In the genomic region with DNA sequence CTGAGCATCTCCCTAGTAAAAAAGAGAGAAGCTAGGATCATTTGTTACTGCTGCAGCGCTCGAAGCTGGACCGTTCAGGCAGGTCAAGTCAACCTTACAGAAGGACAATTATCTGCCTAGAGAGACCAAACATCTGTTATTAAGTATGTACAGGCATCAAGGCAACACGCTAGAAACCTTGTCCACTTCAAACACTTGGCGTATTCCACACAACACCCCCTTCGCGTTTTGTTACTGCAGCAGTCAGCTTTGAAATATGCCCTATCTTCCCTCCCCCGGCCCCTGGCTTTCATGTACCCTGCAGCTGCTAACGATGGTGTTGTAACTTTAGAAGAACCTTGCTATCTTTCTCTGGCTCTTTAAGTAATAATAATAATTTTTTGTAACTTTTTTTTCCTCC, we compare ENCODE assay signal across 27 cellular contexts.
"Had no signal": no experiment of that assay in that cellular context is flagged by ENCODE, and none has a peak within 500 bp of the region (broad histone marks: within the 10 kb centered on the region; RNA-seq: fewer than 3 reads in every experiment).

No MANE protein-coding gene starts in this region.

- H3K4me1 Mint-ChIP-seq: activated CD4-positive, alpha-beta memory T cell treated with anti-CD3 and anti-CD28 coated beads, Interleukin-2, amount 10 ng/mL, durations not matched to agents 7 days and 5 days; activated CD4-positive, alpha-beta T cell treated with anti-CD3 and anti-CD28 coated beads, Interleukin-2, amount 10 ng/mL, durations not matched to agents 7 days and 5 days; activated T-helper 17 cell treated with anti-CD3 and anti-CD28 coated beads, Interleukin-2, amount 50 U/mL, for 72 hours had no signal

- H3K4me1 ChIP-seq: Peyer's patch, SJCRH30 had no signal

- H3K27me3 Mint-ChIP-seq: activated CD4-positive, alpha-beta memory T cell treated with anti-CD3 and anti-CD28 coated beads, Interleukin-2, amount 10 ng/mL, durations not matched to agents 7 days and 5 days; activated CD4-positive, alpha-beta T cell treated with anti-CD3 and anti-CD28 coated beads, Interleukin-2, amount 10 ng/mL, durations not matched to agents 7 days and 5 days; activated T-helper 17 cell treated with anti-CD3 and anti-CD28 coated beads, Interleukin-2, amount 50 U/mL, for 72 hours had no signal

- H3K36me3 ChIP-seq: Peyer's patch, SJCRH30 had no signal

- H3K4me3 Mint-ChIP-seq: activated CD4-positive, alpha-beta memory T cell treated with anti-CD3 and anti-CD28 coated beads, Interleukin-2, amount 10 ng/mL, durations not matched to agents 7 days and 5 days; activated CD4-positive, alpha-beta T cell treated with anti-CD3 and anti-CD28 coated beads, Interleukin-2, amount 10 ng/mL, durations not matched to agents 7 days and 5 days; activated naive CD4-positive, alpha-beta T cell treated with anti-CD3 and anti-CD28 coated beads for 36 hours; activated naive CD8-positive, alpha-beta T cell; activated T-helper 17 cell treated with anti-CD3 and anti-CD28 coated beads, Interleukin-2, amount 50 U/mL, for 72 hours; brain had no signal

- DNase-seq: activated CD4-positive, alpha-beta memory T cell treated with anti-CD3 and anti-CD28 coated beads, Interleukin-2, amount 10 ng/mL, durations not matched to agents 7 days and 5 days; activated CD4-positive, alpha-beta T cell treated with anti-CD3 and anti-CD28 coated beads, Interleukin-2, amount 10 ng/mL, durations not matched to agents 7 days and 5 days; activated CD4-positive, CD25-positive, alpha-beta regulatory T cell; activated gamma-delta T cell; activated naive CD4-positive, alpha-beta T cell treated with anti-CD3 and anti-CD28 coated beads for 36 hours; activated T-cell treated with anti-CD3 and anti-CD28 coated beads for 4 hours; activated T-cell treated with anti-CD3 and anti-CD28 coated beads, Interleukin-2, amount 50 U/mL, for 48 hours; amygdala; Karpas-422; MM.1S; NCI-H1105 treated with DMSO at 0.1 percent for 48 hours; NCI-H1436 treated with DMSO at 0.1 percent for 48 hours; NCI-H187; NCI-H2171; NCI-H345; NCI-H524; Peyer's patch; Right ventricle myocardium superior; SJCRH30; SK-N-SH; T-helper 1 cell had no signal

- H3K27ac ChIP-seq: Peyer's patch, RWPE1, SJCRH30, VCaP had no signal

- H3K36me3 Mint-ChIP-seq: activated naive CD8-positive, alpha-beta T cell; brain had no signal

- H3K27ac Mint-ChIP-seq: activated CD4-positive, alpha-beta memory T cell treated with anti-CD3 and anti-CD28 coated beads, Interleukin-2, amount 10 ng/mL, durations not matched to agents 7 days and 5 days; activated CD4-positive, alpha-beta T cell treated with anti-CD3 and anti-CD28 coated beads, Interleukin-2, amount 10 ng/mL, durations not matched to agents 7 days and 5 days; activated naive CD4-positive, alpha-beta T cell treated with anti-CD3 and anti-CD28 coated beads for 36 hours; activated naive CD8-positive, alpha-beta T cell; activated T-helper 17 cell treated with anti-CD3 and anti-CD28 coated beads, Interleukin-2, amount 50 U/mL, for 72 hours; brain had no signal

- H3K4me2 ChIP-seq: SK-N-SH had no signal

- H3K27me3 ChIP-seq: Peyer's patch, SJCRH30 had no signal

- H3K9ac ChIP-seq: SK-N-SH had no signal

- H3K9me3 ChIP-seq: Peyer's patch, SJCRH30, SK-N-SH had no signal

- H3K4me3 ChIP-seq: K562, Peyer's patch, SJCRH30 had no signal

- ATAC-seq: activated T-helper 17 cell treated with anti-CD3 and anti-CD28 coated beads, Interleukin-2, amount 50 U/mL, for 72 hours; K562 had no signal

- H3K9me3 Mint-ChIP-seq: activated CD4-positive, alpha-beta T cell treated with anti-CD3 and anti-CD28 coated beads, Interleukin-2, amount 10 ng/mL, durations not matched to agents 7 days and 5 days; activated naive CD4-positive, alpha-beta T cell treated with anti-CD3 and anti-CD28 coated beads for 36 hours had no signal
